ENCODE assay signal across 23 cellular contexts in the genomic region with DNA sequence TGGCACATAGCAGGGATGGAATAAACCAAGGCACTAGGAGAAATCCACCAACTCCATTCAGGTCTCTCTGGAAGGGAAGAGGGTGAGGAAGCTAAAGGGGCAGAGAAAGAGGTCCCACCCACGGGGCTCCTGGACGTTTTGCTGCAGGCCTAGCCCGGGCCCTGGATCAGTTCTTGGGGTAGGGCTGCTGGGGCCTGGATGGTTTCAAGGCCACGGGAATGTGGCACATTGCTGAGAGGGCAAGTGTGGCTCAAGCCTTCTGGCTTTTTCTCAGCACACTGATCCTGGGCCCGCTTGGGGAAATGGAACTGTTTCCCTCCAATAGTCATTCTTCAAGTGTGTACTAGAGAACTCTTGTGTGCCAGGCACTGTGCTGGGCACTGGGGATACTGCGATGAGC. TPM values are rescaled to one million over a fixed set of nuclear protein-coding genes. Genes with fewer than 3 reads are reported as not detected.
"Had no signal": no experiment of that assay in that cellular context is flagged by ENCODE, and none has a peak within 500 bp of the region (broad histone marks: within the 10 kb centered on the region; RNA-seq: fewer than 3 reads in every experiment).

No MANE protein-coding gene starts in this region.

- H3K9me3 ChIP-seq: gastroesophageal sphincter, right lobe of liver, tibial artery had no signal

- H3K4me1 ChIP-seq: parathyroid adenoma had no signal

- ATAC-seq: activated CD8-positive, alpha-beta memory T cell treated with anti-CD3 and anti-CD28 coated beads, Interleukin-2, amount 10 ng/mL, durations not matched to agents 7 days and 5 days; activated CD8-positive, alpha-beta T cell treated with anti-CD3 and anti-CD28 coated beads for 36 hours; activated naive CD8-positive, alpha-beta T cell treated with anti-CD3 and anti-CD28 coated beads, Interleukin-2, amount 50 U/mL, for 24 hours; effector memory CD8-positive, alpha-beta T cell; gastroesophageal sphincter; left ventricle myocardium superior; right lobe of liver; stimulated activated effector memory CD8-positive, alpha-beta T cell treated with anti-CD3 and anti-CD28 coated beads, Interleukin-12 subunit alpha, Interleukin-12 subunit beta, amount 100 ng/mL, for 72 hours; stimulated activated naive CD8-positive, alpha-beta T cell treated with anti-CD3 and anti-CD28 coated beads, Interleukin-15, amount 100 ng/mL, for 72 hours had no signal

- H3K36me3 Mint-ChIP-seq: activated CD8-positive, alpha-beta memory T cell treated with anti-CD3 and anti-CD28 coated beads, Interleukin-2, amount 10 ng/mL, durations not matched to agents 7 days and 5 days; naive B cell; stimulated activated effector memory CD8-positive, alpha-beta T cell treated with anti-CD3 and anti-CD28 coated beads, Interleukin-12 subunit alpha, Interleukin-12 subunit beta, amount 100 ng/mL, for 72 hours had no signal

- H3K79me2 ChIP-seq: parathyroid adenoma had no signal

- H3K36me3 ChIP-seq: right lobe of liver had no signal

- DNase-seq: activated CD4-positive, alpha-beta T cell treated with anti-CD3 and anti-CD28 coated beads, Interleukin-2, amount 10 ng/mL, durations not matched to agents 7 days and 5 days; activated CD4-positive, CD25-positive, alpha-beta regulatory T cell treated with anti-CD3 and anti-CD28 coated beads, Interleukin-2, amount 50 U/mL, for 72 hours; activated CD8-positive, alpha-beta memory T cell treated with anti-CD3 and anti-CD28 coated beads, Interleukin-2, amount 10 ng/mL, durations not matched to agents 7 days and 5 days; activated CD8-positive, alpha-beta T cell treated with anti-CD3 and anti-CD28 coated beads for 36 hours; activated gamma-delta T cell; activated naive CD4-positive, alpha-beta T cell treated with anti-CD3 and anti-CD28 coated beads, Interleukin-2, amount 50 U/mL, for 16 hours; activated naive CD8-positive, alpha-beta T cell treated with anti-CD3 and anti-CD28 coated beads, Interleukin-2, amount 50 U/mL, for 24 hours; activated T-cell treated with anti-CD3 and anti-CD28 coated beads for 4 hours; caudate nucleus; effector memory CD8-positive, alpha-beta T cell; head of caudate nucleus; left ventricle myocardium superior; naive B cell; right lobe of liver; small intestine; stimulated activated CD4-positive, alpha-beta T cell treated with anti-CD3 and anti-CD28 coated beads, Interleukin-2, amount 100 ng/mL, for 24 hours; stimulated activated naive CD8-positive, alpha-beta T cell treated with anti-CD3 and anti-CD28 coated beads, Interleukin-15, amount 100 ng/mL, for 72 hours; tibial artery had no signal

- H3K9ac ChIP-seq: parathyroid adenoma had no signal

- H2AFZ ChIP-seq: parathyroid adenoma had no signal

- H3K27ac ChIP-seq: epithelial cell of prostate, parathyroid adenoma, right lobe of liver, VCaP had no signal

- H3K4me3 Mint-ChIP-seq: activated CD4-positive, alpha-beta T cell treated with anti-CD3 and anti-CD28 coated beads, Interleukin-2, amount 10 ng/mL, durations not matched to agents 7 days and 5 days; activated CD8-positive, alpha-beta memory T cell treated with anti-CD3 and anti-CD28 coated beads, Interleukin-2, amount 10 ng/mL, durations not matched to agents 7 days and 5 days; activated CD8-positive, alpha-beta T cell treated with anti-CD3 and anti-CD28 coated beads for 36 hours; activated naive CD8-positive, alpha-beta T cell treated with anti-CD3 and anti-CD28 coated beads, Interleukin-2, amount 50 U/mL, for 24 hours; effector memory CD8-positive, alpha-beta T cell; stimulated activated effector memory CD8-positive, alpha-beta T cell treated with anti-CD3 and anti-CD28 coated beads, Interleukin-12 subunit alpha, Interleukin-12 subunit beta, amount 100 ng/mL, for 72 hours; stimulated activated naive CD8-positive, alpha-beta T cell treated with anti-CD3 and anti-CD28 coated beads, Interleukin-15, amount 100 ng/mL, for 72 hours had no signal

- H3K4me1 Mint-ChIP-seq: activated CD8-positive, alpha-beta memory T cell treated with anti-CD3 and anti-CD28 coated beads, Interleukin-2, amount 10 ng/mL, durations not matched to agents 7 days and 5 days had no signal

- H3K27ac Mint-ChIP-seq: activated CD4-positive, alpha-beta T cell treated with anti-CD3 and anti-CD28 coated beads, Interleukin-2, amount 10 ng/mL, durations not matched to agents 7 days and 5 days; activated CD8-positive, alpha-beta memory T cell treated with anti-CD3 and anti-CD28 coated beads, Interleukin-2, amount 10 ng/mL, durations not matched to agents 7 days and 5 days; activated CD8-positive, alpha-beta T cell treated with anti-CD3 and anti-CD28 coated beads for 36 hours; activated naive CD8-positive, alpha-beta T cell treated with anti-CD3 and anti-CD28 coated beads, Interleukin-2, amount 50 U/mL, for 24 hours; effector memory CD8-positive, alpha-beta T cell; stimulated activated effector memory CD8-positive, alpha-beta T cell treated with anti-CD3 and anti-CD28 coated beads, Interleukin-12 subunit alpha, Interleukin-12 subunit beta, amount 100 ng/mL, for 72 hours; stimulated activated naive CD8-positive, alpha-beta T cell treated with anti-CD3 and anti-CD28 coated beads, Interleukin-15, amount 100 ng/mL, for 72 hours had no signal

- H3K9me3 Mint-ChIP-seq: activated CD4-positive, alpha-beta T cell treated with anti-CD3 and anti-CD28 coated beads, Interleukin-2, amount 10 ng/mL, durations not matched to agents 7 days and 5 days; activated CD8-positive, alpha-beta T cell treated with anti-CD3 and anti-CD28 coated beads for 36 hours; activated naive CD8-positive, alpha-beta T cell treated with anti-CD3 and anti-CD28 coated beads, Interleukin-2, amount 50 U/mL, for 24 hours; effector memory CD8-positive, alpha-beta T cell; naive B cell; stimulated activated effector memory CD8-positive, alpha-beta T cell treated with anti-CD3 and anti-CD28 coated beads, Interleukin-12 subunit alpha, Interleukin-12 subunit beta, amount 100 ng/mL, for 72 hours; stimulated activated naive CD8-positive, alpha-beta T cell treated with anti-CD3 and anti-CD28 coated beads, Interleukin-15, amount 100 ng/mL, for 72 hours had no signal

- H3K27me3 ChIP-seq: gastroesophageal sphincter, right lobe of liver, tibial artery had no signal

- H3K4me3 ChIP-seq: gastroesophageal sphincter, right lobe of liver, tibial artery had no signal

RNA-seq across cellular contexts. Expression of a gene that starts 24.0 kb away (rescaled TPM):
- total RNA-seq: activated CD8-positive, alpha-beta memory T cell treated with anti-CD3 and anti-CD28 coated beads, Interleukin-2, amount 10 ng/mL, durations not matched to agents 7 days and 5 days had no signal
